8 cellular contexts compared by ENCODE assay signal in the genomic region with DNA sequence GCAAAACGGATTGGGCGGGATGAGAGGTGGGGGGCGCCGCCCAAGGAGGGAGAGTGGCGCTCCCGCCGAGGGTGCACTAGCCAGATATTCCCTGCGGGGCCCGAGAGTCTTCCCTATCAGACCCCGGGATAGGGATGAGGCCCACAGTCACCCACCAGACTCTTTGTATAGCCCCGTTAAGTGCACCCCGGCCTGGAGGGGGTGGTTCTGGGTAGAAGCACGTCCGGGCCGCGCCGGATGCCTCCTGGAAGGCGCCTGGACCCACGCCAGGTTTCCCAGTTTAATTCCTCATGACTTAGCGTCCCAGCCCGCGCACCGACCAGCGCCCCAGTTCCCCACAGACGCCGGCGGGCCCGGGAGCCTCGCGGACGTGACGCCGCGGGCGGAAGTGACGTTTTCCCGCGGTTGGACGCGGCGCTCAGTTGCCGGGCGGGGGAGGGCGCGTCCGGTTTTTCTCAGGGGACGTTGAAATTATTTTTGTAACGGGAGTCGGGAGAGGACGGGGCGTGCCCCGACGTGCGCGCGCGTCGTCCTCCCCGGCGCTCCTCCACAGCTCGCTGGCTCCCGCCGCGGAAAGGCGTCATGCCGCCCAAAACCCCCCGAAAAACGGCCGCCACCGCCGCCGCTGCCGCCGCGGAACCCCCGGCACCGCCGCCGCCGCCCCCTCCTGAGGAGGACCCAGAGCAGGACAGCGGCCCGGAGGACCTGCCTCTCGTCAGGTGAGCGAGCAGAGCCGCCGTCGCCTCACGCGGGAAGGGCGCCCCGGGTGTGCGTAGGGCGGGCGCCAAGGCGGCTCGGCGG. TPM values are rescaled to one million over a fixed set of nuclear protein-coding genes. Genes with fewer than 3 reads are reported as not detected.
DNase-seq lines count a peak whose midpoint lies in the region; ATAC-seq and TF ChIP-seq lines count a peak whose summit lies in the region.

Gene RB1 (plus strand): TSS at position 421 of the 801 bp plus-strand sequence. CDS start 162 bp downstream, at position 583.

- H3K9me3 ChIP-seq in AG04450 (ENCODE audit: control insufficient read depth, insufficient read depth, low read length) (no peaks in the 10 kb centered on the region; the same call in 1 of the 2 replicates), spleen (no peaks in the 10 kb centered on the region)

- H3K27ac ChIP-seq in AG04450 (ENCODE audit: low read depth, low read length) (peak within 1 kb of the TSS; percentile 99), spleen (peak within 1 kb of the TSS; percentile 98 to 100 (median 100))

- 0 to 1% (median 0%) methylated on average over 66 to 97 of the region's 97 CpGs for WGBS in spleen, 5 donors

- POLR2A ChIA-PET in AG04450 (lab: Yijun Ruan, JAX), result interaction anchor here (1.5 kb wide), 1 partner anchor 71 kb away, joined by 8 read pairs; the partner anchor contains the start of gene ITM2B

- CTCF ChIA-PET in AG04450 (lab: Charles Lee), result interaction anchor here (2.2 kb wide), 1 partner anchor 277 kb away, joined by 11 read pairs; no protein-coding TSS in a partner anchor

- DNase-seq in AG04450 (ENCODE audit: low read depth, low spot score), result peak; percentile 61
- peak; percentile 87 for DNase-seq in NCI-H345 (lab: John Stamatoyannopoulos, UW)
- DNase-seq in activated CD4-positive, CD25-positive, alpha-beta regulatory T cell treated with anti-CD3 and anti-CD28 coated beads, Interleukin-2, amount 50 U/mL, for 16 hours (ENCODE audit: low read depth, low spot score), result peak; percentile 80
- peak; percentile 91 for DNase-seq in central memory CD4-positive, alpha-beta T cell
- peak; percentile 83 for DNase-seq in inferior parietal cortex (ENCODE audit: extremely low spot score)
- peak; percentile 98 for DNase-seq in spleen

- peaks cover 0 to 28% (median 11%) of the 10 kb centered on the region in 6 donors for H3K36me3 ChIP-seq in spleen

- peak; percentile 78 for ATAC-seq in GM18907 (IDR thresholded peaks at IDR 0.05; ENCODE audit: unreplicated experiment)
- ATAC-seq in HG03139 (IDR thresholded peaks at IDR 0.05; ENCODE audit: unreplicated experiment), result peak; percentile 61

- intact Hi-C loops in spleen (cut with DNase I; ENCODE audit: low total_unique reads), result no loop called here

- peak; percentile 58 to 90 (median 84) for TF ChIP-seq POLR2A in spleen (IDR thresholded peaks at IDR 0.05)

- peaks cover 12 to 53% (median 36%) of the 10 kb centered on the region in 6 donors for H3K4me1 ChIP-seq in spleen

- H3K27me3 ChIP-seq in AG04450 (ENCODE audit: control insufficient read depth, insufficient read depth, low read length), result no peaks in the 10 kb centered on the region
- H3K27me3 ChIP-seq in spleen (replicated peaks in 1 of 7), result no peaks in the 10 kb centered on the region

- H3K4me3 ChIP-seq in AG04450 (ENCODE audit: low read depth, low read length) (peak within 1 kb of the TSS; percentile 62), spleen (peak within 1 kb of the TSS; percentile 63 to 94 (median 78))

- no peak for TF ChIP-seq CTCF in AG04450 (IDR thresholded peaks at IDR 0.05; ENCODE audit: low read depth, low read length)
- TF ChIP-seq CTCF in spleen (IDR thresholded peaks at IDR 0.05 in 8 of 11, conservative IDR thresholded peaks at IDR 0.05 in 3 of 11), result peak in 3 of 11 experiments; percentile 17 to 32 (median 24)

RNA-seq across cellular contexts. Expression of gene RB1, which starts in this region (rescaled TPM):
- polyA plus RNA-seq in AG04450 (2011; rRNA removed), result 20.3 and 27.3 TPM in 2 replicates
- polyA minus RNA-seq in AG04450 (2011; rRNA and poly(A)+ RNA removed), result 7.0 and 12.0 TPM in 2 replicates
- 10 to 100 TPM; 51.6 to 88.0 (median 67.9) TPM for total RNA-seq in spleen
- polyA plus RNA-seq in spleen, result 10 to 100 TPM; 21.3 to 23.2 (median 22.3) TPM

Comparison
In these comparisons a context has a peak if more than half of its experiments do, and no peak if none do; other contexts are left out.
1. Peak in every context shown above with its lines: DNase-seq, ATAC-seq, H3K4me3 ChIP-seq and H3K27ac ChIP-seq.